1 cellular context compared by ENCODE assay signal in genomic region chr22:50397381-50398065, GRCh38.
TF ChIP-seq lines count a peak whose summit lies in the region.
"Not testable (repeated sequence)": the region's sequence is repeated elsewhere in the genome, so short reads cannot be mapped to it uniquely, and the experiment has no call there.

No MANE protein-coding gene starts in this region.

TF ChIP-seq in HepG2, 621 proteins besides CTCF, POLR2A, EP300 and RAD21:
- peak; percentile 11; the same call in 1 of the 2 replicates for TF ChIP-seq GFI1 (CRISPR knock-in tag; IDR thresholded peaks at IDR 0.05; ENCODE audit: borderline replicate concordance)
- TF ChIP-seq GABPA (IDR thresholded peaks at IDR 0.05; ENCODE audit: low read depth, low read length); CREB1 (IDR thresholded peaks at IDR 0.05): not testable (repeated sequence)
- TF ChIP-seq GABPA (CRISPR knock-in tag; IDR thresholded peaks at IDR 0.05; ENCODE audit: low read depth) = 0 out of 2 replicates have a peak, but pooled peaks have one; percentile 2
- 0 out of 2 replicates have a peak, but pooled peaks have one; percentile 2 for TF ChIP-seq ZFP36L1 (CRISPR knock-in tag; IDR thresholded peaks at IDR 0.05)
- 0 out of 2 replicates have a peak, but pooled peaks have one; percentile 6 for TF ChIP-seq CREB1 (CRISPR knock-in tag; IDR thresholded peaks at IDR 0.05)
- TF ChIP-seq CCDC6 (CRISPR knock-in tag; IDR thresholded peaks at IDR 0.05) = 0 out of 2 replicates have a peak, but pooled peaks have one; percentile 4
- TF ChIP-seq RCOR2 (CRISPR knock-in tag; IDR thresholded peaks at IDR 0.05) = peak; percentile 4; the same call in 1 of the 2 replicates
